Comparison of ENCODE assay signal across 33 cellular contexts in genomic region chr3:81024560-81024959, GRCh38.
"Had no signal": no experiment of that assay in that cellular context is flagged by ENCODE, and none has a peak within 500 bp of the region (broad histone marks: within the 10 kb centered on the region; RNA-seq: fewer than 3 reads in every experiment).

No MANE protein-coding gene starts in this region.

- DNase-seq: activated effector memory CD4-positive, alpha-beta T cell treated with anti-CD3 and anti-CD28 coated beads, Interleukin-2, amount 50 U/mL, for 16 hours; activated effector memory CD4-positive, alpha-beta T cell treated with Interleukin-2 at 50 U/mL for 16 hours; activated gamma-delta T cell; activated gamma-delta T cell treated with Interleukin-2 at 50 U/mL for 16 hours; activated naive CD4-positive, alpha-beta T cell; activated naive CD4-positive, alpha-beta T cell treated with anti-CD3 and anti-CD28 coated beads for 36 hours; activated naive CD4-positive, alpha-beta T cell treated with anti-CD3 and anti-CD28 coated beads, Interleukin-2, amount 10 ng/mL, durations not matched to agents 7 days and 5 days; activated naive CD4-positive, alpha-beta T cell treated with anti-CD3 and anti-CD28 coated beads, Interleukin-2, amount 50 U/mL, for 16 hours; activated naive CD4-positive, alpha-beta T cell treated with Interleukin-2 at 50 U/mL for 16 hours; activated naive CD8-positive, alpha-beta T cell treated with anti-CD3 and anti-CD28 coated beads for 36 hours; activated naive CD8-positive, alpha-beta T cell treated with anti-CD3 and anti-CD28 coated beads, Interleukin-2, amount 10 ng/mL, durations not matched to agents 7 days and 5 days; activated naive CD8-positive, alpha-beta T cell treated with anti-CD3 and anti-CD28 coated beads, Interleukin-2, amount 50 U/mL, for 24 hours; activated T-cell treated with anti-CD3 and anti-CD28 coated beads, Interleukin-2, amount 50 U/mL, for 24 hours; activated T-cell treated with anti-CD3 and anti-CD28 coated beads, Interleukin-2, amount 50 U/mL, for 4 hours; activated T-cell treated with anti-CD3 and anti-CD28 coated beads, Interleukin-2, amount 50 U/mL, for 48 hours; activated T-cell treated with anti-CD3 and anti-CD28 coated beads, Interleukin-2, amount 50 U/mL, for 72 hours; adrenal gland; amniotic stem cell; amygdala; anterior cingulate cortex; aorta; body of pancreas; brain microvascular endothelial cell; caudate nucleus; central memory CD4-positive, alpha-beta T cell; cerebellar nuclear complex had no signal

- H3K27me3 ChIP-seq: adrenal gland, ascending aorta, body of pancreas, brain microvascular endothelial cell, breast epithelium, cardiac muscle cell had no signal

- H3K4me3 ChIP-seq: adrenal gland, ascending aorta, body of pancreas, breast epithelium, cardiac muscle cell had no signal

- ATAC-seq: activated naive CD4-positive, alpha-beta T cell treated with anti-CD3 and anti-CD28 coated beads, Interleukin-2, amount 50 U/mL, for 72 hours; activated naive CD8-positive, alpha-beta T cell treated with anti-CD3 and anti-CD28 coated beads, Interleukin-2, amount 50 U/mL, for 24 hours; activated T-cell treated with anti-CD3 and anti-CD28 coated beads, Interleukin-2, amount 50 U/mL, for 4 hours; activated T-cell treated with anti-CD3 and anti-CD28 coated beads, Interleukin-2, amount 50 U/mL, for 72 hours; activated T-helper 17 cell treated with anti-CD3 and anti-CD28 coated beads, Interleukin-2, amount 50 U/mL, for 72 hours; body of pancreas had no signal

- H3K9me3 ChIP-seq: adrenal gland, ascending aorta, body of pancreas, breast epithelium had no signal

- FAIRE-seq: astrocyte, bronchial epithelial cell had no signal

- H3K36me3 ChIP-seq: adrenal gland, ascending aorta, brain microvascular endothelial cell, breast epithelium, cardiac muscle cell had no signal

- H3K27ac ChIP-seq: adrenal gland, ascending aorta, body of pancreas, brain microvascular endothelial cell, breast epithelium, cardiac muscle cell had no signal

- H3K4me1 ChIP-seq: adrenal gland, ascending aorta, body of pancreas, breast epithelium had no signal
